In the genomic region with DNA sequence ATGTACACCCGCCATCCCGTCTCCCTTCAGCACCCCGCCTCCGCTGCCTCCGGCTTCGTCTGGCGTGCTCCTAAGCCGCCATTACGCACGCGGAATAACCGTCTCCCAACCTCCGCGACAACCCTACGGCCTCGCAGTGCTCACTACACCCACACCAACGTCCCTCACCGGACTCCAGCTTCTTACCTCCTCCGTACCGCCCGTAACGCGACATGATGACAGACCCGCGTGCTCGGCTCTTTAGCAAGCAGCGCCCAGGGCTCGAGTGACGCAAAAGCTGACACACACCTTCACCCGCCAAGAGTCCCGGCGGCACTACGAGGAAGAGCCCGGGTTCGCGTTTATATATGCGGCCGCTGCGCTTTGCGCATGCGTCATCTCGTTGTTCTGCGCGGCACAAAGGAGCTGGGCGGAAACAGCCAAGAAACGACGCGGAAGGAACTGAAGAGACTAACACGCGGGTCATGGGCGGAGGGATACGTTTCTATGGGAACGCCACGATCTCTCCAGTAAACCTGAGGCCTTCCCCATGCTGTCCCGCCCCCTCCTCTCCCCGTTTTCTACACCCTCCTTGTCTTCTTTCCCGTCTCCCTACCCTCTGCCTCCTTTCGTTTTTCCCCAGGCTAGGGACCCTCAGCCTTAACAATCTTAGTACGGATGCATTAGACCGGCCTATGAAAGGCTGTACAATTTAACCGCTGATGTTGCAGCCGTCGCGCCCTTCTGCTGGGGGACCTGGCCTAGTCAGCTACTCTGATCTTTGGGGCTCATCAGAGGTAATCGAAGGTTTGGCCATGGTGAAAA, we compare ENCODE assay signal across 8 cellular contexts.
DNase-seq lines count a peak whose midpoint lies in the region; ATAC-seq lines count a peak whose summit lies in the region.

A gene (minus strand): TSS at position 319 of the 804 bp plus-strand sequence. CDS start 105 bp downstream, at position 214.

- no peaks in the 10 kb centered on the region for H3K27me3 Mint-ChIP-seq in central memory CD8-positive, alpha-beta T cell

- peaks cover 58% of the 10 kb centered on the region for H3K36me3 Mint-ChIP-seq in central memory CD8-positive, alpha-beta T cell (ENCODE audit: insufficient read depth)

- DNase-seq in AG08396 (ENCODE audit: low spot score), result peak; percentile 99
- peak; percentile 97 to 99 for DNase-seq in NCI-H446 (lab: John Stamatoyannopoulos, UW)
- peak; percentile 95 for DNase-seq in activated CD4-positive, CD25-positive, alpha-beta regulatory T cell treated with anti-CD3 and anti-CD28 coated beads, Interleukin-2, amount 50 U/mL, for 16 hours (ENCODE audit: low read depth, low spot score)
- DNase-seq in central memory CD8-positive, alpha-beta T cell (ENCODE audit: low spot score in 2 of 2), result peak; percentile 97 to 98
- peak; percentile 99 for DNase-seq in iris pigment epithelial cell (ENCODE audit: low read depth)
- DNase-seq in stimulated activated CD4-positive, alpha-beta T cell treated with anti-CD3 and anti-CD28 coated beads, Interleukin-12 subunit alpha, Interleukin-12 subunit beta, amount 100 ng/mL, for 24 hours (ENCODE audit: low read depth in 2 of 2), result peak; percentile 94 to 98

- H3K27ac Mint-ChIP-seq in central memory CD8-positive, alpha-beta T cell (ENCODE audit: low read depth), result peak within 1 kb of the TSS; percentile 100

- ATAC-seq in GM19023 (IDR thresholded peaks at IDR 0.05; ENCODE audit: unreplicated experiment) (peak; percentile 79), HG03280 (IDR thresholded peaks at IDR 0.05; ENCODE audit: unreplicated experiment) (peak; percentile 72)
- ATAC-seq in central memory CD8-positive, alpha-beta T cell (replicated peaks; ENCODE audit: extremely low read depth, poor library complexity, severe bottlenecking), result peak; percentile 71

- peak within 1 kb of the TSS; percentile 99 for H3K4me3 Mint-ChIP-seq in central memory CD8-positive, alpha-beta T cell

- H3K9me3 Mint-ChIP-seq in central memory CD8-positive, alpha-beta T cell, result no peaks in the 10 kb centered on the region

- peaks cover 53% of the 10 kb centered on the region for H3K4me1 Mint-ChIP-seq in central memory CD8-positive, alpha-beta T cell

Comparison
In these comparisons a context has a peak if more than half of its experiments do, and no peak if none do; other contexts are left out.
1. Peak in every context shown above with its lines: DNase-seq and ATAC-seq.